In the genomic region with DNA sequence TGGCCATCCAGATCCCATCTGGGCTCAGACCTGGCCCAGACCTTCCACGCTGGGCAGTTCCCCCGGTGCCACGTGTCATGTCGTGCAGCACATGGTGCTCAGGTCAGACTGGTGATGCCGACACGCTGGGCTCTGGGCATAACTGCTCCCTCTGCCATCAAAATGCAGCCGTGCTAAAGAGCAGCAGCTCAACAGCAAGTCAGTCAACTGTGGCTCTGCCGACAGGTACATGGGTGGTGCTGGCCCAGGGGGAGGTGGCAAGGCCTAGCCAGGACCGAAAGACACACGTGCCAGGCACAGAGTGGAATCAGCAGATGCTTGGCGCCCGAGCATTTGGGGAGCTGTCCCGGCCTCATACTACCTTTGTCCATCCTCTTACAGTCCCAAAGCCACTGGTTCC, we compare ENCODE assay signal across 2 cellular contexts.
TF ChIP-seq lines count a peak whose summit lies in the region.

No MANE protein-coding gene starts in this region.

TF ChIP-seq in GM23338, 12 proteins besides CTCF, POLR2A, EP300 and RAD21:
- TF ChIP-seq JUNB (IDR thresholded peaks at IDR 0.05; ENCODE audit: unreplicated experiment): no peak
- TF ChIP-seq NANOG (IDR thresholded peaks at IDR 0.05; ENCODE audit: borderline replicate concordance): no peak
- TF ChIP-seq CREB1 (CRISPR knock-in tag; IDR thresholded peaks at IDR 0.05; ENCODE audit: low read depth): no peak
- no peak for TF ChIP-seq EZH2 (IDR thresholded peaks at IDR 0.05; ENCODE audit: low read depth, unreplicated experiment)
- no peak for TF ChIP-seq ZNF331 (CRISPR knock-in tag; IDR thresholded peaks at IDR 0.05; ENCODE audit: low read depth)
- TF ChIP-seq, protein P1, sequence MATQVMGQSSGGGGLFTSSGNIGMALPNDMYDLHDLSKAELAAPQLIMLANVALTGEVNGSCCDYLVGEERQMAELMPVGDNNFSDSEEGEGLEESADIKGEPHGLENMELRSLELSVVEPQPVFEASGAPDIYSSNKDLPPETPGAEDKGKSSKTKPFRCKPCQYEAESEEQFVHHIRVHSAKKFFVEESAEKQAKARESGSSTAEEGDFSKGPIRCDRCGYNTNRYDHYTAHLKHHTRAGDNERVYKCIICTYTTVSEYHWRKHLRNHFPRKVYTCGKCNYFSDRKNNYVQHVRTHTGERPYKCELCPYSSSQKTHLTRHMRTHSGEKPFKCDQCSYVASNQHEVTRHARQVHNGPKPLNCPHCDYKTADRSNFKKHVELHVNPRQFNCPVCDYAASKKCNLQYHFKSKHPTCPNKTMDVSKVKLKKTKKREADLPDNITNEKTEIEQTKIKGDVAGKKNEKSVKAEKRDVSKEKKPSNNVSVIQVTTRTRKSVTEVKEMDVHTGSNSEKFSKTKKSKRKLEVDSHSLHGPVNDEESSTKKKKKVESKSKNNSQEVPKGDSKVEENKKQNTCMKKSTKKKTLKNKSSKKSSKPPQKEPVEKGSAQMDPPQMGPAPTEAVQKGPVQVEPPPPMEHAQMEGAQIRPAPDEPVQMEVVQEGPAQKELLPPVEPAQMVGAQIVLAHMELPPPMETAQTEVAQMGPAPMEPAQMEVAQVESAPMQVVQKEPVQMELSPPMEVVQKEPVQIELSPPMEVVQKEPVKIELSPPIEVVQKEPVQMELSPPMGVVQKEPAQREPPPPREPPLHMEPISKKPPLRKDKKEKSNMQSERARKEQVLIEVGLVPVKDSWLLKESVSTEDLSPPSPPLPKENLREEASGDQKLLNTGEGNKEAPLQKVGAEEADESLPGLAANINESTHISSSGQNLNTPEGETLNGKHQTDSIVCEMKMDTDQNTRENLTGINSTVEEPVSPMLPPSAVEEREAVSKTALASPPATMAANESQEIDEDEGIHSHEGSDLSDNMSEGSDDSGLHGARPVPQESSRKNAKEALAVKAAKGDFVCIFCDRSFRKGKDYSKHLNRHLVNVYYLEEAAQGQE (IDR thresholded peaks at IDR 0.05; ENCODE audit: unreplicated experiment): no peak

TF ChIP-seq in GM12878, 131 proteins besides CTCF, POLR2A, EP300 and RAD21:
- TF ChIP-seq SREBF2 (IDR thresholded peaks at IDR 0.05; ENCODE audit: low read length) (no peak), BCL11A (IDR thresholded peaks at IDR 0.05; ENCODE audit: low read depth, low read length) (no peak), PAX8 (IDR thresholded peaks at IDR 0.05) (no peak), LARP7 (IDR thresholded peaks at IDR 0.05) (no peak), NFYA (IDR thresholded peaks at IDR 0.05; ENCODE audit: borderline replicate concordance, low read depth, low read length) (no peak), RAD51 (IDR thresholded peaks at IDR 0.05) (no peak), YY1 (IDR thresholded peaks at IDR 0.05; ENCODE audit: low read depth, low read length) (no peak), CBX3 (IDR thresholded peaks at IDR 0.05; ENCODE audit: borderline replicate concordance, low read depth) (no peak), EGR1 (IDR thresholded peaks at IDR 0.05; ENCODE audit: borderline replicate concordance in 1 of 2, low read depth in 2 of 2, low read length in 2 of 2) (no peak), CEBPB (IDR thresholded peaks at IDR 0.05; ENCODE audit: borderline replicate concordance in 1 of 2, low read depth in 2 of 2, low read length in 2 of 2) (no peak)
- TF ChIP-seq, protein P2, sequence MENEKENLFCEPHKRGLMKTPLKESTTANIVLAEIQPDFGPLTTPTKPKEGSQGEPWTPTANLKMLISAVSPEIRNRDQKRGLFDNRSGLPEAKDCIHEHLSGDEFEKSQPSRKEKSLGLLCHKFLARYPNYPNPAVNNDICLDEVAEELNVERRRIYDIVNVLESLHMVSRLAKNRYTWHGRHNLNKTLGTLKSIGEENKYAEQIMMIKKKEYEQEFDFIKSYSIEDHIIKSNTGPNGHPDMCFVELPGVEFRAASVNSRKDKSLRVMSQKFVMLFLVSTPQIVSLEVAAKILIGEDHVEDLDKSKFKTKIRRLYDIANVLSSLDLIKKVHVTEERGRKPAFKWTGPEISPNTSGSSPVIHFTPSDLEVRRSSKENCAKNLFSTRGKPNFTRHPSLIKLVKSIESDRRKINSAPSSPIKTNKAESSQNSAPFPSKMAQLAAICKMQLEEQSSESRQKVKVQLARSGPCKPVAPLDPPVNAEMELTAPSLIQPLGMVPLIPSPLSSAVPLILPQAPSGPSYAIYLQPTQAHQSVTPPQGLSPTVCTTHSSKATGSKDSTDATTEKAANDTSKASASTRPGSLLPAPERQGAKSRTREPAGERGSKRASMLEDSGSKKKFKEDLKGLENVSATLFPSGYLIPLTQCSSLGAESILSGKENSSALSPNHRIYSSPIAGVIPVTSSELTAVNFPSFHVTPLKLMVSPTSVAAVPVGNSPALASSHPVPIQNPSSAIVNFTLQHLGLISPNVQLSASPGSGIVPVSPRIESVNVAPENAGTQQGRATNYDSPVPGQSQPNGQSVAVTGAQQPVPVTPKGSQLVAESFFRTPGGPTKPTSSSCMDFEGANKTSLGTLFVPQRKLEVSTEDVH (IDR thresholded peaks at IDR 0.05; ENCODE audit: low read depth, partially characterized antibody): no peak
- TF ChIP-seq, protein P3, sequence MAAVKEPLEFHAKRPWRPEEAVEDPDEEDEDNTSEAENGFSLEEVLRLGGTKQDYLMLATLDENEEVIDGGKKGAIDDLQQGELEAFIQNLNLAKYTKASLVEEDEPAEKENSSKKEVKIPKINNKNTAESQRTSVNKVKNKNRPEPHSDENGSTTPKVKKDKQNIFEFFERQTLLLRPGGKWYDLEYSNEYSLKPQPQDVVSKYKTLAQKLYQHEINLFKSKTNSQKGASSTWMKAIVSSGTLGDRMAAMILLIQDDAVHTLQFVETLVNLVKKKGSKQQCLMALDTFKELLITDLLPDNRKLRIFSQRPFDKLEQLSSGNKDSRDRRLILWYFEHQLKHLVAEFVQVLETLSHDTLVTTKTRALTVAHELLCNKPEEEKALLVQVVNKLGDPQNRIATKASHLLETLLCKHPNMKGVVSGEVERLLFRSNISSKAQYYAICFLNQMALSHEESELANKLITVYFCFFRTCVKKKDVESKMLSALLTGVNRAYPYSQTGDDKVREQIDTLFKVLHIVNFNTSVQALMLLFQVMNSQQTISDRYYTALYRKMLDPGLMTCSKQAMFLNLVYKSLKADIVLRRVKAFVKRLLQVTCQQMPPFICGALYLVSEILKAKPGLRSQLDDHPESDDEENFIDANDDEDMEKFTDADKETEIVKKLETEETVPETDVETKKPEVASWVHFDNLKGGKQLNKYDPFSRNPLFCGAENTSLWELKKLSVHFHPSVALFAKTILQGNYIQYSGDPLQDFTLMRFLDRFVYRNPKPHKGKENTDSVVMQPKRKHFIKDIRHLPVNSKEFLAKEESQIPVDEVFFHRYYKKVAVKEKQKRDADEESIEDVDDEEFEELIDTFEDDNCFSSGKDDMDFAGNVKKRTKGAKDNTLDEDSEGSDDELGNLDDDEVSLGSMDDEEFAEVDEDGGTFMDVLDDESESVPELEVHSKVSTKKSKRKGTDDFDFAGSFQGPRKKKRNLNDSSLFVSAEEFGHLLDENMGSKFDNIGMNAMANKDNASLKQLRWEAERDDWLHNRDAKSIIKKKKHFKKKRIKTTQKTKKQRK (IDR thresholded peaks at IDR 0.05; ENCODE audit: low read depth, low read length): no peak
- TF ChIP-seq, protein P4, sequence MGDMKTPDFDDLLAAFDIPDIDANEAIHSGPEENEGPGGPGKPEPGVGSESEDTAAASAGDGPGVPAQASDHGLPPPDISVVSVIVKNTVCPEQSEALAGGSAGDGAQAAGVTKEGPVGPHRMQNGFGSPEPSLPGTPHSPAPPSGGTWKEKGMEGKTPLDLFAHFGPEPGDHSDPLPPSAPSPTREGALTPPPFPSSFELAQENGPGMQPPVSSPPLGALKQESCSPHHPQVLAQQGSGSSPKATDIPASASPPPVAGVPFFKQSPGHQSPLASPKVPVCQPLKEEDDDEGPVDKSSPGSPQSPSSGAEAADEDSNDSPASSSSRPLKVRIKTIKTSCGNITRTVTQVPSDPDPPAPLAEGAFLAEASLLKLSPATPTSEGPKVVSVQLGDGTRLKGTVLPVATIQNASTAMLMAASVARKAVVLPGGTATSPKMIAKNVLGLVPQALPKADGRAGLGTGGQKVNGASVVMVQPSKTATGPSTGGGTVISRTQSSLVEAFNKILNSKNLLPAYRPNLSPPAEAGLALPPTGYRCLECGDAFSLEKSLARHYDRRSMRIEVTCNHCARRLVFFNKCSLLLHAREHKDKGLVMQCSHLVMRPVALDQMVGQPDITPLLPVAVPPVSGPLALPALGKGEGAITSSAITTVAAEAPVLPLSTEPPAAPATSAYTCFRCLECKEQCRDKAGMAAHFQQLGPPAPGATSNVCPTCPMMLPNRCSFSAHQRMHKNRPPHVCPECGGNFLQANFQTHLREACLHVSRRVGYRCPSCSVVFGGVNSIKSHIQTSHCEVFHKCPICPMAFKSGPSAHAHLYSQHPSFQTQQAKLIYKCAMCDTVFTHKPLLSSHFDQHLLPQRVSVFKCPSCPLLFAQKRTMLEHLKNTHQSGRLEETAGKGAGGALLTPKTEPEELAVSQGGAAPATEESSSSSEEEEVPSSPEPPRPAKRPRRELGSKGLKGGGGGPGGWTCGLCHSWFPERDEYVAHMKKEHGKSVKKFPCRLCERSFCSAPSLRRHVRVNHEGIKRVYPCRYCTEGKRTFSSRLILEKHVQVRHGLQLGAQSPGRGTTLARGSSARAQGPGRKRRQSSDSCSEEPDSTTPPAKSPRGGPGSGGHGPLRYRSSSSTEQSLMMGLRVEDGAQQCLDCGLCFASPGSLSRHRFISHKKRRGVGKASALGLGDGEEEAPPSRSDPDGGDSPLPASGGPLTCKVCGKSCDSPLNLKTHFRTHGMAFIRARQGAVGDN (IDR thresholded peaks at IDR 0.05): no peak
- TF ChIP-seq, protein P5, sequence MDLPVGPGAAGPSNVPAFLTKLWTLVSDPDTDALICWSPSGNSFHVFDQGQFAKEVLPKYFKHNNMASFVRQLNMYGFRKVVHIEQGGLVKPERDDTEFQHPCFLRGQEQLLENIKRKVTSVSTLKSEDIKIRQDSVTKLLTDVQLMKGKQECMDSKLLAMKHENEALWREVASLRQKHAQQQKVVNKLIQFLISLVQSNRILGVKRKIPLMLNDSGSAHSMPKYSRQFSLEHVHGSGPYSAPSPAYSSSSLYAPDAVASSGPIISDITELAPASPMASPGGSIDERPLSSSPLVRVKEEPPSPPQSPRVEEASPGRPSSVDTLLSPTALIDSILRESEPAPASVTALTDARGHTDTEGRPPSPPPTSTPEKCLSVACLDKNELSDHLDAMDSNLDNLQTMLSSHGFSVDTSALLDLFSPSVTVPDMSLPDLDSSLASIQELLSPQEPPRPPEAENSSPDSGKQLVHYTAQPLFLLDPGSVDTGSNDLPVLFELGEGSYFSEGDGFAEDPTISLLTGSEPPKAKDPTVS (IDR thresholded peaks at IDR 0.05; ENCODE audit: low read depth, low read length): no peak
- TF ChIP-seq, protein P6, sequence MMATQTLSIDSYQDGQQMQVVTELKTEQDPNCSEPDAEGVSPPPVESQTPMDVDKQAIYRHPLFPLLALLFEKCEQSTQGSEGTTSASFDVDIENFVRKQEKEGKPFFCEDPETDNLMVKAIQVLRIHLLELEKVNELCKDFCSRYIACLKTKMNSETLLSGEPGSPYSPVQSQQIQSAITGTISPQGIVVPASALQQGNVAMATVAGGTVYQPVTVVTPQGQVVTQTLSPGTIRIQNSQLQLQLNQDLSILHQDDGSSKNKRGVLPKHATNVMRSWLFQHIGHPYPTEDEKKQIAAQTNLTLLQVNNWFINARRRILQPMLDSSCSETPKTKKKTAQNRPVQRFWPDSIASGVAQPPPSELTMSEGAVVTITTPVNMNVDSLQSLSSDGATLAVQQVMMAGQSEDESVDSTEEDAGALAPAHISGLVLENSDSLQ (IDR thresholded peaks at IDR 0.05): no peak
